1 cellular context compared by ENCODE assay signal in the genomic region with DNA sequence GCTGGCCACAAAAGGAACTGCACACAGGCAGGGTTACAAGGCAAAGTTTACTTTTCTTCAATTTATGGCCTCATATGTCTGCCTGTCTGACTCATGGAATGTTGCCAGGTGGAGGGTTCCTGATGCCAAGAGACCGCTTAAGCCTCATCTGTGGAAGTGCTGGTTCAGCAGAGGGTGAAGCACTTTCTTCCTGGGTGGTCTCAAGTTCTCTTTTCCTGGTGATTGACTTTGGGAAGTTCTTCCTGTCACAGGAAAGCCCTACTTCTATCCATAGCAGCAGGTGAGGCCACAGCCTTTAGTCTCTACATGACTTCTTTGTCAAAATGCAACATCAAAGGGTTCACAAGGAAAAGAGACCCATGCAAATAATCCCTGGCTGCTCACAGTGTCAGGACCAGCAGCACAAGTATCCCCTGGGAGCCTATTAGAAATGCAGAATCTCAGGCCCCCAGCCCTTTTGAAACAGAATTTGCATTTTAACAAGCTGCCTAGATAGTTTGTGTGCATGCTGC.
TF ChIP-seq lines count a peak whose summit lies in the region.

No MANE protein-coding gene starts in this region.

TF ChIP-seq in H1, 55 proteins besides CTCF, POLR2A, EP300 and RAD21 (continued from another document):
- TF ChIP-seq, protein P1, sequence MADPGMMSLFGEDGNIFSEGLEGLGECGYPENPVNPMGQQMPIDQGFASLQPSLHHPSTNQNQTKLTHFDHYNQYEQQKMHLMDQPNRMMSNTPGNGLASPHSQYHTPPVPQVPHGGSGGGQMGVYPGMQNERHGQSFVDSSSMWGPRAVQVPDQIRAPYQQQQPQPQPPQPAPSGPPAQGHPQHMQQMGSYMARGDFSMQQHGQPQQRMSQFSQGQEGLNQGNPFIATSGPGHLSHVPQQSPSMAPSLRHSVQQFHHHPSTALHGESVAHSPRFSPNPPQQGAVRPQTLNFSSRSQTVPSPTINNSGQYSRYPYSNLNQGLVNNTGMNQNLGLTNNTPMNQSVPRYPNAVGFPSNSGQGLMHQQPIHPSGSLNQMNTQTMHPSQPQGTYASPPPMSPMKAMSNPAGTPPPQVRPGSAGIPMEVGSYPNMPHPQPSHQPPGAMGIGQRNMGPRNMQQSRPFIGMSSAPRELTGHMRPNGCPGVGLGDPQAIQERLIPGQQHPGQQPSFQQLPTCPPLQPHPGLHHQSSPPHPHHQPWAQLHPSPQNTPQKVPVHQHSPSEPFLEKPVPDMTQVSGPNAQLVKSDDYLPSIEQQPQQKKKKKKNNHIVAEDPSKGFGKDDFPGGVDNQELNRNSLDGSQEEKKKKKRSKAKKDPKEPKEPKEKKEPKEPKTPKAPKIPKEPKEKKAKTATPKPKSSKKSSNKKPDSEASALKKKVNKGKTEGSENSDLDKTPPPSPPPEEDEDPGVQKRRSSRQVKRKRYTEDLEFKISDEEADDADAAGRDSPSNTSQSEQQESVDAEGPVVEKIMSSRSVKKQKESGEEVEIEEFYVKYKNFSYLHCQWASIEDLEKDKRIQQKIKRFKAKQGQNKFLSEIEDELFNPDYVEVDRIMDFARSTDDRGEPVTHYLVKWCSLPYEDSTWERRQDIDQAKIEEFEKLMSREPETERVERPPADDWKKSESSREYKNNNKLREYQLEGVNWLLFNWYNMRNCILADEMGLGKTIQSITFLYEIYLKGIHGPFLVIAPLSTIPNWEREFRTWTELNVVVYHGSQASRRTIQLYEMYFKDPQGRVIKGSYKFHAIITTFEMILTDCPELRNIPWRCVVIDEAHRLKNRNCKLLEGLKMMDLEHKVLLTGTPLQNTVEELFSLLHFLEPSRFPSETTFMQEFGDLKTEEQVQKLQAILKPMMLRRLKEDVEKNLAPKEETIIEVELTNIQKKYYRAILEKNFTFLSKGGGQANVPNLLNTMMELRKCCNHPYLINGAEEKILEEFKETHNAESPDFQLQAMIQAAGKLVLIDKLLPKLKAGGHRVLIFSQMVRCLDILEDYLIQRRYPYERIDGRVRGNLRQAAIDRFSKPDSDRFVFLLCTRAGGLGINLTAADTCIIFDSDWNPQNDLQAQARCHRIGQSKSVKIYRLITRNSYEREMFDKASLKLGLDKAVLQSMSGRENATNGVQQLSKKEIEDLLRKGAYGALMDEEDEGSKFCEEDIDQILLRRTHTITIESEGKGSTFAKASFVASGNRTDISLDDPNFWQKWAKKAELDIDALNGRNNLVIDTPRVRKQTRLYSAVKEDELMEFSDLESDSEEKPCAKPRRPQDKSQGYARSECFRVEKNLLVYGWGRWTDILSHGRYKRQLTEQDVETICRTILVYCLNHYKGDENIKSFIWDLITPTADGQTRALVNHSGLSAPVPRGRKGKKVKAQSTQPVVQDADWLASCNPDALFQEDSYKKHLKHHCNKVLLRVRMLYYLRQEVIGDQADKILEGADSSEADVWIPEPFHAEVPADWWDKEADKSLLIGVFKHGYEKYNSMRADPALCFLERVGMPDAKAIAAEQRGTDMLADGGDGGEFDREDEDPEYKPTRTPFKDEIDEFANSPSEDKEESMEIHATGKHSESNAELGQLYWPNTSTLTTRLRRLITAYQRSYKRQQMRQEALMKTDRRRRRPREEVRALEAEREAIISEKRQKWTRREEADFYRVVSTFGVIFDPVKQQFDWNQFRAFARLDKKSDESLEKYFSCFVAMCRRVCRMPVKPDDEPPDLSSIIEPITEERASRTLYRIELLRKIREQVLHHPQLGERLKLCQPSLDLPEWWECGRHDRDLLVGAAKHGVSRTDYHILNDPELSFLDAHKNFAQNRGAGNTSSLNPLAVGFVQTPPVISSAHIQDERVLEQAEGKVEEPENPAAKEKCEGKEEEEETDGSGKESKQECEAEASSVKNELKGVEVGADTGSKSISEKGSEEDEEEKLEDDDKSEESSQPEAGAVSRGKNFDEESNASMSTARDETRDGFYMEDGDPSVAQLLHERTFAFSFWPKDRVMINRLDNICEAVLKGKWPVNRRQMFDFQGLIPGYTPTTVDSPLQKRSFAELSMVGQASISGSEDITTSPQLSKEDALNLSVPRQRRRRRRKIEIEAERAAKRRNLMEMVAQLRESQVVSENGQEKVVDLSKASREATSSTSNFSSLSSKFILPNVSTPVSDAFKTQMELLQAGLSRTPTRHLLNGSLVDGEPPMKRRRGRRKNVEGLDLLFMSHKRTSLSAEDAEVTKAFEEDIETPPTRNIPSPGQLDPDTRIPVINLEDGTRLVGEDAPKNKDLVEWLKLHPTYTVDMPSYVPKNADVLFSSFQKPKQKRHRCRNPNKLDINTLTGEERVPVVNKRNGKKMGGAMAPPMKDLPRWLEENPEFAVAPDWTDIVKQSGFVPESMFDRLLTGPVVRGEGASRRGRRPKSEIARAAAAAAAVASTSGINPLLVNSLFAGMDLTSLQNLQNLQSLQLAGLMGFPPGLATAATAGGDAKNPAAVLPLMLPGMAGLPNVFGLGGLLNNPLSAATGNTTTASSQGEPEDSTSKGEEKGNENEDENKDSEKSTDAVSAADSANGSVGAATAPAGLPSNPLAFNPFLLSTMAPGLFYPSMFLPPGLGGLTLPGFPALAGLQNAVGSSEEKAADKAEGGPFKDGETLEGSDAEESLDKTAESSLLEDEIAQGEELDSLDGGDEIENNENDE (IDR thresholded peaks at IDR 0.05; ENCODE audit: insufficient replicate concordance, low read length) = peak; percentile 67
- TF ChIP-seq KDM1A (IDR thresholded peaks at IDR 0.05; ENCODE audit: borderline replicate concordance, low read length) = peak; percentile 62; the same call in 1 of the 2 replicates
- TF ChIP-seq CTBP2 (IDR thresholded peaks at IDR 0.05; ENCODE audit: borderline replicate concordance, insufficient read depth, insufficient read length, low read length) = peak; percentile 87
- TF ChIP-seq, protein P2, sequence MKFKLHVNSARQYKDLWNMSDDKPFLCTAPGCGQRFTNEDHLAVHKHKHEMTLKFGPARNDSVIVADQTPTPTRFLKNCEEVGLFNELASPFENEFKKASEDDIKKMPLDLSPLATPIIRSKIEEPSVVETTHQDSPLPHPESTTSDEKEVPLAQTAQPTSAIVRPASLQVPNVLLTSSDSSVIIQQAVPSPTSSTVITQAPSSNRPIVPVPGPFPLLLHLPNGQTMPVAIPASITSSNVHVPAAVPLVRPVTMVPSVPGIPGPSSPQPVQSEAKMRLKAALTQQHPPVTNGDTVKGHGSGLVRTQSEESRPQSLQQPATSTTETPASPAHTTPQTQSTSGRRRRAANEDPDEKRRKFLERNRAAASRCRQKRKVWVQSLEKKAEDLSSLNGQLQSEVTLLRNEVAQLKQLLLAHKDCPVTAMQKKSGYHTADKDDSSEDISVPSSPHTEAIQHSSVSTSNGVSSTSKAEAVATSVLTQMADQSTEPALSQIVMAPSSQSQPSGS (IDR thresholded peaks at IDR 0.05; ENCODE audit: low read length) = no peak
- TF ChIP-seq TCF12 (IDR thresholded peaks at IDR 0.05; ENCODE audit: low read depth, low read length) = peak; percentile 85; the same call in 1 of the 2 replicates
- no peak for TF ChIP-seq CEBPB (IDR thresholded peaks at IDR 0.05; ENCODE audit: low read depth, low read length)
- TF ChIP-seq, protein P3, sequence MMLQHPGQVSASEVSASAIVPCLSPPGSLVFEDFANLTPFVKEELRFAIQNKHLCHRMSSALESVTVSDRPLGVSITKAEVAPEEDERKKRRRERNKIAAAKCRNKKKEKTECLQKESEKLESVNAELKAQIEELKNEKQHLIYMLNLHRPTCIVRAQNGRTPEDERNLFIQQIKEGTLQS (IDR thresholded peaks at IDR 0.05; ENCODE audit: insufficient read depth, low read depth, low read length) = no peak
- 0 out of 2 replicates have a peak, but pooled peaks have one; percentile 41 for TF ChIP-seq SP1 (IDR thresholded peaks at IDR 0.05; ENCODE audit: low read depth, low read length)
- TF ChIP-seq, protein P4, sequence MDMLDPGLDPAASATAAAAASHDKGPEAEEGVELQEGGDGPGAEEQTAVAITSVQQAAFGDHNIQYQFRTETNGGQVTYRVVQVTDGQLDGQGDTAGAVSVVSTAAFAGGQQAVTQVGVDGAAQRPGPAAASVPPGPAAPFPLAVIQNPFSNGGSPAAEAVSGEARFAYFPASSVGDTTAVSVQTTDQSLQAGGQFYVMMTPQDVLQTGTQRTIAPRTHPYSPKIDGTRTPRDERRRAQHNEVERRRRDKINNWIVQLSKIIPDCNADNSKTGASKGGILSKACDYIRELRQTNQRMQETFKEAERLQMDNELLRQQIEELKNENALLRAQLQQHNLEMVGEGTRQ (IDR thresholded peaks at IDR 0.05; ENCODE audit: low read length) = no peak
- TF ChIP-seq SIN3A (conservative IDR thresholded peaks at IDR 0.05 in 1 of 2, IDR thresholded peaks at IDR 0.05 in 1 of 2; ENCODE audit: low read depth in 1 of 2, low read length in 2 of 2) = 0 out of 4 replicates have a peak, but pooled peaks have one; percentile 34 to 72
- TF ChIP-seq POU5F1 (IDR thresholded peaks at IDR 0.05; ENCODE audit: low read depth, low read length) = no peak
- TF ChIP-seq GTF2F1 (IDR thresholded peaks at IDR 0.05; ENCODE audit: borderline replicate concordance, low read depth, low read length) = no peak
TF ChIP-seq in H1: peak in this region for 10.
